7 cellular contexts compared by ENCODE assay signal in genomic region chr9:95025213-95026170, GRCh38.
DNase-seq lines count a peak whose midpoint lies in the region; ATAC-seq, FAIRE-seq and TF ChIP-seq lines count a peak whose summit lies in the region.

No MANE protein-coding gene starts in this region.

- FAIRE-seq in K562 (lab: Jason Lieb, UNC): peak; percentile 70

- H3K9me1 ChIP-seq in K562 (ENCODE audit: control insufficient read depth, insufficient read depth, low read length): no peaks in the 10 kb centered on the region

- peak in 1 of 2 experiments; percentile 14; a peak in 1 of 4 replicates for TF ChIP-seq RAD21 in K562 (CRISPR knock-in tag; conservative IDR thresholded peaks at IDR 0.05 in 1 of 2, IDR thresholded peaks at IDR 0.05 in 1 of 2)

- H3K27ac Mint-ChIP-seq in activated T-cell treated with anti-CD3 and anti-CD28 coated beads, Interleukin-2, amount 50 U/mL, for 24 hours: no peak overlapping the region

- no peaks in the 10 kb centered on the region for H3K27me3 Mint-ChIP-seq in activated T-cell treated with anti-CD3 and anti-CD28 coated beads, Interleukin-2, amount 50 U/mL, for 24 hours

- TF ChIP-seq EP300 in K562 (IDR thresholded peaks at IDR 0.05; ENCODE audit: low read length): no peak

- H3K36me3 Mint-ChIP-seq in activated T-cell treated with anti-CD3 and anti-CD28 coated beads, Interleukin-2, amount 50 U/mL, for 24 hours (ENCODE audit: low read depth): peaks cover 5% of the 10 kb centered on the region

- DNase-seq in HuH-7 (ENCODE audit: low spot score) (peak; percentile 39), K562 (ENCODE audit: extremely low read depth in 1 of 4, low spot score in 3 of 4) (peak; percentile 21 to 40 (median 28)), left kidney (ENCODE audit: low read depth, low spot score) (peak; percentile 92), thyroid gland (peak; percentile 59 to 64), HT-29 (ENCODE audit: low spot score) (no peak)
- DNase-seq in activated T-cell treated with anti-CD3 and anti-CD28 coated beads, Interleukin-2, amount 50 U/mL, for 24 hours: no peak

- H3K9me3 ChIP-seq in K562 (replicated peaks; ENCODE audit: control insufficient read depth, insufficient read depth, low read depth, low read length): no peaks in the 10 kb centered on the region
- H3K9me3 ChIP-seq in thyroid gland: no peaks in the 10 kb centered on the region

- peak overlapping the region in 1 of 2 experiments; percentile 45; a peak in 1 of 4 replicates for H3K9ac ChIP-seq in K562 (ENCODE audit: insufficient read depth in 1 of 2, low read depth in 2 of 2, low read length in 2 of 2)

- peak; percentile 91 for ATAC-seq in K562
- ATAC-seq in GM21723 (IDR thresholded peaks at IDR 0.05; ENCODE audit: unreplicated experiment): no peak

- no peak overlapping the region for H3K4me2 ChIP-seq in K562 (ENCODE audit: insufficient read depth, low read length)

- H3K27ac ChIP-seq in K562 (ENCODE audit: extremely low read depth, low read depth, low read length) (no peak overlapping the region), thyroid gland (peak overlapping the region; percentile 76 to 85 (median 81))

- H3K9me3 Mint-ChIP-seq in activated T-cell treated with anti-CD3 and anti-CD28 coated beads, Interleukin-2, amount 50 U/mL, for 24 hours: no peaks in the 10 kb centered on the region

- 36% methylated on average over 13 of the region's 13 CpGs for WGBS in K562 (ENCODE audit: insufficient coverage, low coverage, missing lambda C conversion rate)
- WGBS in thyroid gland, 2 donors: 39 to 44% methylated on average over 13 of the region's 13 CpGs

- no peaks in the 10 kb centered on the region for H3K36me3 ChIP-seq in K562 (ENCODE audit: control insufficient read depth, insufficient read depth, low read length)
- H3K36me3 ChIP-seq in thyroid gland: no peaks in the 10 kb centered on the region

- CTCF ChIA-PET in K562 (lab: Yijun Ruan, JAX; ENCODE audit: low intra/inter-chr PET ratio): no interaction called here

- no peak overlapping the region for H2AFZ ChIP-seq in K562 (ENCODE audit: low read depth, low read length)

- intact Hi-C loops in K562 (cut with micrococcal nuclease) (no loop called here), thyroid gland (cut with DNase I) (no loop called here)

- no peaks in the 10 kb centered on the region for H3K79me2 ChIP-seq in K562 (ENCODE audit: control insufficient read depth, insufficient read depth, low read length)

- H3K27me3 ChIP-seq in K562 (ENCODE audit: control insufficient read depth in 2 of 2, insufficient read depth in 2 of 2, low read length in 2 of 2) (no peaks in the 10 kb centered on the region), thyroid gland (no peaks in the 10 kb centered on the region)

- TF ChIP-seq POLR2A in K562 (conservative IDR thresholded peaks at IDR 0.05): no peak
- peak in 1 of 2 donors; percentile 24 for TF ChIP-seq POLR2A in thyroid gland (IDR thresholded peaks at IDR 0.05)

- POLR2A ChIA-PET in K562 (lab: Yijun Ruan, JAX): interaction anchor here (0.6 to 2.5 kb wide), 7 partner anchors 9 to 213 kb away, joined by 3 to 7 read pairs (median 3); no protein-coding TSS in a partner anchor

- no peaks in the 10 kb centered on the region for H4K20me1 ChIP-seq in K562 (replicated peaks; ENCODE audit: control insufficient read depth, insufficient read depth, low read length)

- H3K4me1 ChIP-seq in K562 (replicated peaks in 1 of 2; ENCODE audit: control insufficient read depth in 2 of 2, insufficient read depth in 2 of 2, low read length in 2 of 2): peaks cover 4 to 7% of the 10 kb centered on the region in 2 experiments; a peak in 2 of 5 replicates
- peaks cover 55 to 83% of the 10 kb centered on the region in 2 donors for H3K4me1 ChIP-seq in thyroid gland

- H3K4me3 Mint-ChIP-seq in activated T-cell treated with anti-CD3 and anti-CD28 coated beads, Interleukin-2, amount 50 U/mL, for 24 hours: no peak overlapping the region

- in situ Hi-C loops in K562 (cut with MboI): no loop called here

- BruUV-seq in K562 (replicated peaks; lab: Mats Ljungman, UMichigan): no TSS peak

- H3K4me3 ChIP-seq in K562: no peak overlapping the region
- H3K4me3 ChIP-seq in thyroid gland (replicated peaks in 1 of 3): no peak overlapping the region

- TF ChIP-seq CTCF in K562 (IDR thresholded peaks at IDR 0.05 in 2 of 3, conservative IDR thresholded peaks at IDR 0.05 in 1 of 3; ENCODE audit: insufficient read depth in 2 of 3, low read depth in 1 of 3, low read length in 3 of 3): peak in 2 of 3 experiments; percentile 32 to 41; a peak in 3 of 6 replicates
- peak in 3 of 6 experiments; percentile 14 to 32 (median 29) for TF ChIP-seq CTCF in thyroid gland (IDR thresholded peaks at IDR 0.05)

- no peaks in the 10 kb centered on the region for H3K4me1 Mint-ChIP-seq in activated T-cell treated with anti-CD3 and anti-CD28 coated beads, Interleukin-2, amount 50 U/mL, for 24 hours (ENCODE audit: low read depth)

TF ChIP-seq in K562, 482 proteins besides CTCF, POLR2A, EP300 and RAD21 (continues in another document):
- TF ChIP-seq ZNF699 (CRISPR knock-in tag; IDR thresholded peaks at IDR 0.05; ENCODE audit: insufficient replicate concordance) (no peak), PHF20 (IDR thresholded peaks at IDR 0.05; ENCODE audit: partially characterized antibody) (no peak), HNRNPL (IDR thresholded peaks at IDR 0.05; ENCODE audit: low read depth, low read length) (no peak), ELK1 (CRISPR knock-in tag; IDR thresholded peaks at IDR 0.05) (no peak), ELF1 (tag; IDR thresholded peaks at IDR 0.05) (peak; percentile 35; the same call in 1 of the 2 replicates), TEAD1 (CRISPR knock-in tag; IDR thresholded peaks at IDR 0.05) (no peak), TCF3 (CRISPR knock-in tag; IDR thresholded peaks at IDR 0.05) (no peak), RFX5 (IDR thresholded peaks at IDR 0.05; ENCODE audit: low read depth, low read length) (no peak), PHF21A (IDR thresholded peaks at IDR 0.05; ENCODE audit: borderline replicate concordance, low read depth) (no peak), JUND (IDR thresholded peaks at IDR 0.05; ENCODE audit: borderline replicate concordance, low read depth, low read length) (no peak), JUND (tag; IDR thresholded peaks at IDR 0.05; ENCODE audit: borderline replicate concordance, low read depth, low read length) (peak; percentile 57; the same call in 1 of the 3 replicates), ZNF766 (CRISPR knock-in tag; conservative IDR thresholded peaks at IDR 0.05) (no peak), MNT (conservative IDR thresholded peaks at IDR 0.05) (peak in 1 of 2 experiments; percentile 27; a peak in 1 of 4 replicates), ATF2 (CRISPR knock-in tag; IDR thresholded peaks at IDR 0.05) (no peak), SIRT6 (IDR thresholded peaks at IDR 0.05; ENCODE audit: low read depth, low read length) (no peak), RCOR1 (IDR thresholded peaks at IDR 0.05; ENCODE audit: borderline replicate concordance in 1 of 2, low read depth in 2 of 2, low read length in 2 of 2) (peak in 1 of 2 experiments; percentile 34; a peak in 1 of 4 replicates), ZNF764 (CRISPR knock-in tag; IDR thresholded peaks at IDR 0.05; ENCODE audit: low read depth) (no peak), NEUROD1 (IDR thresholded peaks at IDR 0.05; ENCODE audit: borderline replicate concordance, low read depth, low read length, partially characterized antibody) (no peak), THRAP3 (IDR thresholded peaks at IDR 0.05; ENCODE audit: borderline replicate concordance) (no peak), HDAC1 (IDR thresholded peaks at IDR 0.05) (0 out of 4 replicates have a peak, but pooled peaks of 1 of the 2 experiments have one; percentile 12)

Comparison
In these comparisons a context has a peak if more than half of its experiments do, and no peak if none do; other contexts are left out.
1. DNase-seq: peak in HuH-7 (single experiment), K562 (4 of 4), left kidney (single experiment) and thyroid gland (2 of 2); none in activated T-cell treated with anti-CD3 and anti-CD28 coated beads, Interleukin-2, amount 50 U/mL, for 24 hours (single experiment) and HT-29 (single experiment).